1 cellular context compared by ENCODE assay signal in the genomic region with DNA sequence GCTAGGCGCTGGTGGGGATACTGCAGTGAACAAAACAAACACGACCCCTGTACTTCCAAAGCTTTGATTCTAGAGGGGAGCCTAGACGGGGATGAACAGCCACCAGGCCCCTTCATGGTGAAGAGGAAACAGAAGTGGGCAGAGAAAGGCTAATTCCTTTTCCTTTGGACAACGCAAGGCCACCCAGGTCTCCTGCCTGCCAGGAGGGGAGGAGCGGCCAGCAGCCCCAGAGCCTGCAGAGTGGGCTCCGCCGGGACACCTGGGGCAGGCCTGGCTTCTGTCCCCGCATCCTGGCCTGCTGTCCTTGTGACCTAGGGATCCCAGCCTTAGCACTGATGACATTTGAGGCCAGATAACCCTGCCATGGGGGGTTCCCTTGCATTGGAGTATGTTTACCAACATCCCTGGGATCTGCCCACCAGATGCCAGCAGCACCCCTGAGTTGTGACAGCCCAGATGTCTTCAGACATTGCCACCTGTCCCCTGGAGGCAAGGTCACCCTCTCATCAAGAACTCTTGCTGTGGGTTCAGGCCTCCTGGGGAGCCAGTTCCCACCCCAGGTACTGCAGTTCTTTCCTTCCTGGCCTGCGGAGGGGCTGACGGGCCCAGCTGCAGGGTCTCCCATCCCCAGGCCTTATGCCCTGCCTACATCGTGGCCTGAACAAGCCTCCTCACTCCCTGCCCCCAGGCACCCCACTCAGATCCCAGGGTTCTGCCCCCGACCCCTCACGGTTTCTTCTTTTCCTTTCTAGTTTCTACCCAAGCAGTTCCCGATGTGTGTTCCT.
TF ChIP-seq lines count a peak whose summit lies in the region.

No MANE protein-coding gene starts in this region.

TF ChIP-seq in SK-N-SH treated with all-trans-retinoic acid at 6 μM for 48 hours, 23 proteins besides CTCF, POLR2A, EP300 and RAD21 (continued from another document):
- TF ChIP-seq PATZ1 (CRISPR knock-in tag; IDR thresholded peaks at IDR 0.05; ENCODE audit: borderline replicate concordance): no peak
- TF ChIP-seq TOX (CRISPR knock-in tag; IDR thresholded peaks at IDR 0.05; ENCODE audit: borderline replicate concordance): no peak
- TF ChIP-seq RARB (CRISPR knock-in tag; IDR thresholded peaks at IDR 0.05): no peak
- TF ChIP-seq, protein P1, sequence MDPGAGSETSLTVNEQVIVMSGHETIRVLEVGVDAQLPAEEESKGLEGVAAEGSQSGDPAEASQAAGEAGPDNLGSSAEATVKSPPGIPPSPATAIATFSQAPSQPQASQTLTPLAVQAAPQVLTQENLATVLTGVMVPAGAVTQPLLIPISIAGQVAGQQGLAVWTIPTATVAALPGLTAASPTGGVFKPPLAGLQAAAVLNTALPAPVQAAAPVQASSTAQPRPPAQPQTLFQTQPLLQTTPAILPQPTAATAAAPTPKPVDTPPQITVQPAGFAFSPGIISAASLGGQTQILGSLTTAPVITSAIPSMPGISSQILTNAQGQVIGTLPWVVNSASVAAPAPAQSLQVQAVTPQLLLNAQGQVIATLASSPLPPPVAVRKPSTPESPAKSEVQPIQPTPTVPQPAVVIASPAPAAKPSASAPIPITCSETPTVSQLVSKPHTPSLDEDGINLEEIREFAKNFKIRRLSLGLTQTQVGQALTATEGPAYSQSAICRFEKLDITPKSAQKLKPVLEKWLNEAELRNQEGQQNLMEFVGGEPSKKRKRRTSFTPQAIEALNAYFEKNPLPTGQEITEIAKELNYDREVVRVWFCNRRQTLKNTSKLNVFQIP (CRISPR knock-in tag; IDR thresholded peaks at IDR 0.05; ENCODE audit: borderline replicate concordance, low read depth): no peak
